1 cellular context compared by ENCODE assay signal in genomic region chr3:32708672-32709283, GRCh38.
A peak's percentile ranks its signal among the peaks of the same experiment; 100 is the strongest.
TF ChIP-seq lines count a peak whose summit lies in the region.

No MANE protein-coding gene starts in this region.

TF ChIP-seq in K562, 482 proteins besides CTCF, POLR2A, EP300 and RAD21 (continued from another document and continues in another):
- TF ChIP-seq MGA (IDR thresholded peaks at IDR 0.05) (no peak), ARID1B (IDR thresholded peaks at IDR 0.05) (peak; percentile 95), SREBF1 (IDR thresholded peaks at IDR 0.05; ENCODE audit: borderline replicate concordance, low read depth, low read length) (no peak), ZNF764 (CRISPR knock-in tag; IDR thresholded peaks at IDR 0.05; ENCODE audit: low read depth) (no peak), CC2D1A (IDR thresholded peaks at IDR 0.05) (peak; percentile 93; the same call in 1 of the 2 replicates), CHD2 (IDR thresholded peaks at IDR 0.05; ENCODE audit: low read depth, low read length) (no peak), NR3C1 (CRISPR knock-in tag; IDR thresholded peaks at IDR 0.05) (no peak), BCOR (IDR thresholded peaks at IDR 0.05) (no peak), PTBP1 (IDR thresholded peaks at IDR 0.05; ENCODE audit: low read depth, low read length) (no peak), MEF2A (IDR thresholded peaks at IDR 0.05; ENCODE audit: control insufficient read depth, low read depth, low read length) (no peak), EHMT2 (IDR thresholded peaks at IDR 0.05) (no peak), ZNF436 (CRISPR knock-in tag; IDR thresholded peaks at IDR 0.05) (no peak), ZNF398 (CRISPR knock-in tag; IDR thresholded peaks at IDR 0.05) (no peak), NCOA4 (IDR thresholded peaks at IDR 0.05; ENCODE audit: partially characterized antibody) (peak; percentile 51), NR2F6 (CRISPR knock-in tag; IDR thresholded peaks at IDR 0.05) (no peak), SP1 (CRISPR knock-in tag; IDR thresholded peaks at IDR 0.05) (no peak), FOXP4 (CRISPR knock-in tag; IDR thresholded peaks at IDR 0.05; ENCODE audit: borderline replicate concordance) (no peak), E2F4 (CRISPR knock-in tag; IDR thresholded peaks at IDR 0.05; ENCODE audit: low read depth) (no peak), ZNF134 (CRISPR knock-in tag; conservative IDR thresholded peaks at IDR 0.05) (no peak; the same call in 1 of the 2 replicates), ATF3 (IDR thresholded peaks at IDR 0.05) (no peak; the same call in 1 of the 2 replicates), ATF3 (CRISPR knock-in tag; conservative IDR thresholded peaks at IDR 0.05) (no peak), RFX1 (IDR thresholded peaks at IDR 0.05) (no peak), GABPA (tag; conservative IDR thresholded peaks at IDR 0.05; ENCODE audit: low read depth) (no peak), TFAP4 (CRISPR knock-in tag; IDR thresholded peaks at IDR 0.05; ENCODE audit: borderline replicate concordance) (no peak), ZNF584 (CRISPR knock-in tag; IDR thresholded peaks at IDR 0.05; ENCODE audit: low read depth) (no peak), TCF15 (CRISPR knock-in tag; IDR thresholded peaks at IDR 0.05) (no peak), ZBTB9 (CRISPR knock-in tag; IDR thresholded peaks at IDR 0.05) (no peak), SFPQ (IDR thresholded peaks at IDR 0.05; ENCODE audit: low read depth, low read length) (no peak), MED1 (CRISPR knock-in tag; IDR thresholded peaks at IDR 0.05; ENCODE audit: borderline replicate concordance) (no peak), ZNF224 (CRISPR knock-in tag; IDR thresholded peaks at IDR 0.05) (no peak), ZNF561 (CRISPR knock-in tag; conservative IDR thresholded peaks at IDR 0.05) (no peak), SRSF7 (optimal IDR thresholded peaks at IDR 0.05; ENCODE audit: low read depth, low read length) (no peak), U2AF1 (optimal IDR thresholded peaks at IDR 0.05; ENCODE audit: low read depth, low read length) (no peak), ZNF197 (CRISPR knock-in tag; IDR thresholded peaks at IDR 0.05; ENCODE audit: low read depth) (no peak), FOXM1 (IDR thresholded peaks at IDR 0.05; ENCODE audit: low read depth) (peak; percentile 89), FOXM1 (CRISPR knock-in tag; IDR thresholded peaks at IDR 0.05; ENCODE audit: low read depth) (no peak), ZNF644 (tag; IDR thresholded peaks at IDR 0.05; ENCODE audit: low read depth) (no peak), ELF2 (CRISPR knock-in tag; IDR thresholded peaks at IDR 0.05) (no peak), DIDO1 (tag; IDR thresholded peaks at IDR 0.05; ENCODE audit: low read depth) (no peak), HDGF (IDR thresholded peaks at IDR 0.05) (no peak)
